18 cellular contexts compared by ENCODE assay signal in genomic region chr3:487580-487979, GRCh38.
DNase-seq lines count a peak whose midpoint lies in the region; TF ChIP-seq lines count a peak whose summit lies in the region.
"Had no signal": no experiment of that assay in that cellular context is flagged by ENCODE, and none has a peak within 500 bp of the region (broad histone marks: within the 10 kb centered on the region; RNA-seq: fewer than 3 reads in every experiment).

No MANE protein-coding gene starts in this region.

- dilution Hi-C loops in mammary epithelial cell (cut with HindIII; ENCODE audit: low sequenced_read_pairs) = no loop called here

- H3K27me3 Mint-ChIP-seq in MCF 10A (ENCODE audit: insufficient read depth, unreplicated experiment) = no peaks in the 10 kb centered on the region
- H3K27me3 Mint-ChIP-seq: CD8-positive, alpha-beta memory T cell had no signal

- no peaks in the 10 kb centered on the region for H3K9me3 ChIP-seq in breast epithelium
- H3K9me3 ChIP-seq in mammary epithelial cell (replicated peaks; ENCODE audit: insufficient read depth, low read length) = no peaks in the 10 kb centered on the region
- H3K9me3 ChIP-seq: Caco-2 had no signal

- TF ChIP-seq CTCF in MCF 10A (IDR thresholded peaks at IDR 0.05; ENCODE audit: unreplicated experiment) (no peak), breast epithelium (IDR thresholded peaks at IDR 0.05) (no peak), mammary epithelial cell (conservative IDR thresholded peaks at IDR 0.05 in 1 of 2, IDR thresholded peaks at IDR 0.05 in 1 of 2; ENCODE audit: extremely low read depth in 1 of 2, insufficient read depth in 1 of 2, low read depth in 1 of 2, low read length in 2 of 2) (no peak), fibroblast of villous mesenchyme (IDR thresholded peaks at IDR 0.05; ENCODE audit: insufficient read depth, low read depth, low read length) (no peak)

- no peak overlapping the region for H3K4me3 ChIP-seq in breast epithelium
- no peak overlapping the region for H3K4me3 ChIP-seq in mammary epithelial cell (replicated peaks in 1 of 3; ENCODE audit: insufficient read depth in 1 of 3, low read depth in 2 of 3, low read length in 3 of 3)
- H3K4me3 ChIP-seq in fibroblast of villous mesenchyme (ENCODE audit: low read depth, low read length) = no peak overlapping the region
- H3K4me3 ChIP-seq: BLaER1, GM23338 had no signal

- H3K36me3 ChIP-seq in breast epithelium (no peaks in the 10 kb centered on the region), mammary epithelial cell (ENCODE audit: insufficient read depth, low read length) (no peaks in the 10 kb centered on the region)
- H3K36me3 ChIP-seq: BLaER1 had no signal

- H3K4me2 ChIP-seq in mammary epithelial cell (ENCODE audit: insufficient read depth, low read depth, low read length) = no peak overlapping the region
- H3K4me2 ChIP-seq: BLaER1, GM23338 had no signal

- WGBS in mammary epithelial cell (ENCODE audit: low coverage, missing lambda C conversion rate) = 70% methylated on average over 2 of the region's 2 CpGs

- no peak for TF ChIP-seq POLR2A in breast epithelium (IDR thresholded peaks at IDR 0.05)

- POLR2A ChIA-PET in MCF 10A (lab: Yijun Ruan, JAX) = no interaction called here

- H3K9me3 Mint-ChIP-seq in MCF 10A (ENCODE audit: unreplicated experiment) = no peaks in the 10 kb centered on the region

- H3K27ac ChIP-seq in breast epithelium (no peak overlapping the region), mammary epithelial cell (ENCODE audit: insufficient read depth, low read depth, low read length) (no peak overlapping the region)
- H3K27ac ChIP-seq: BLaER1, HL-60 had no signal

- BruUV-seq in MCF 10A (replicated peaks; lab: Mats Ljungman, UMichigan) (no TSS peak), mammary epithelial cell (replicated peaks; lab: Mats Ljungman, UMichigan) (no TSS peak)

- no peaks in the 10 kb centered on the region for H3K79me2 ChIP-seq in mammary epithelial cell (ENCODE audit: insufficient read depth, low read length)

- CTCF ChIA-PET in MCF 10A (lab: Yijun Ruan, JAX) (interaction anchor here (0.7 to 1.2 kb wide), 3 partner anchors 19 to 760 kb away, joined by 3 to 5 read pairs (median 3); no protein-coding TSS in a partner anchor), mammary epithelial cell (lab: Charles Lee; ENCODE audit: low non-redundant PET) (no interaction called here)

- no peaks in the 10 kb centered on the region for H3K27me3 ChIP-seq in breast epithelium
- no peaks in the 10 kb centered on the region for H3K27me3 ChIP-seq in mammary epithelial cell (ENCODE audit: insufficient read depth, low read length)
- H3K27me3 ChIP-seq: BLaER1 had no signal

- no peaks in the 10 kb centered on the region for H4K20me1 ChIP-seq in mammary epithelial cell (ENCODE audit: insufficient read depth, low read length)
- H4K20me1 ChIP-seq: BLaER1 had no signal

- DNase-seq in MCF 10A (ENCODE audit: unreplicated experiment) (peak; percentile 8), breast epithelium (ENCODE audit: low spot score in 2 of 2) (no peak), mammary epithelial cell (peak; percentile 5), fibroblast of villous mesenchyme (ENCODE audit: low read depth) (peak; percentile 27), HCEC 1CT (no peak), anterior cingulate cortex (lab: John Stamatoyannopoulos, UW) (no peak), HK-2 (ENCODE audit: unreplicated experiment) (no peak), NCI-H128 (lab: John Stamatoyannopoulos, UW; ENCODE audit: unreplicated experiment) (no peak)
- DNase-seq: 8988T; AML-193; Caco-2; CD8-positive, alpha-beta memory T cell; DMS53; GF-D8; H7 had no signal

- no peaks in the 10 kb centered on the region for H3K36me3 Mint-ChIP-seq in MCF 10A (ENCODE audit: insufficient read depth, unreplicated experiment)
- H3K36me3 Mint-ChIP-seq: CD8-positive, alpha-beta memory T cell had no signal

- intact Hi-C loops in MCF 10A (cut with micrococcal nuclease) (no loop called here), breast epithelium (cut with DNase I; ENCODE audit: low total_unique reads) (no loop called here), mammary epithelial cell (cut with micrococcal nuclease) (no loop called here)

- in situ Hi-C loops in mammary epithelial cell (cut with MboI; ENCODE audit: low sequenced_read_pairs in 2 of 2) = no loop called here

- H2AFZ ChIP-seq in mammary epithelial cell (ENCODE audit: low read depth, low read length) = no peak overlapping the region
- H2AFZ ChIP-seq: GM23338 had no signal

- H3K27ac Mint-ChIP-seq in MCF 10A (ENCODE audit: low read depth, unreplicated experiment) = no peak overlapping the region
- H3K27ac Mint-ChIP-seq: CD8-positive, alpha-beta memory T cell; GM23338 had no signal

- H3K4me3 Mint-ChIP-seq in MCF 10A (ENCODE audit: unreplicated experiment) = no peak overlapping the region
- H3K4me3 Mint-ChIP-seq: CD8-positive, alpha-beta memory T cell; GM23338 had no signal

- no peak overlapping the region for H3K9ac ChIP-seq in mammary epithelial cell (ENCODE audit: insufficient read depth, low read length)
- H3K9ac ChIP-seq: BLaER1 had no signal

- H3K4me1 ChIP-seq in breast epithelium (no peaks in the 10 kb centered on the region), mammary epithelial cell (ENCODE audit: insufficient read depth, low read length) (no peaks in the 10 kb centered on the region)
- H3K4me1 ChIP-seq: Caco-2 had no signal

- H3K4me1 Mint-ChIP-seq in MCF 10A (ENCODE audit: insufficient read depth, unreplicated experiment) = no peaks in the 10 kb centered on the region
- H3K4me1 Mint-ChIP-seq: CD8-positive, alpha-beta memory T cell; GM23338 had no signal

Comparison
In these comparisons a context has a peak if more than half of its experiments do, and no peak if none do; other contexts are left out.
1. DNase-seq: peak in MCF 10A (single experiment), mammary epithelial cell (single experiment) and fibroblast of villous mesenchyme (single experiment); none in breast epithelium (0 of 2), HCEC 1CT (single experiment), anterior cingulate cortex (0 of 58), HK-2 (single experiment) and NCI-H128 (single experiment).